Comparison of ENCODE assay signal across 8 cellular contexts in the genomic region with DNA sequence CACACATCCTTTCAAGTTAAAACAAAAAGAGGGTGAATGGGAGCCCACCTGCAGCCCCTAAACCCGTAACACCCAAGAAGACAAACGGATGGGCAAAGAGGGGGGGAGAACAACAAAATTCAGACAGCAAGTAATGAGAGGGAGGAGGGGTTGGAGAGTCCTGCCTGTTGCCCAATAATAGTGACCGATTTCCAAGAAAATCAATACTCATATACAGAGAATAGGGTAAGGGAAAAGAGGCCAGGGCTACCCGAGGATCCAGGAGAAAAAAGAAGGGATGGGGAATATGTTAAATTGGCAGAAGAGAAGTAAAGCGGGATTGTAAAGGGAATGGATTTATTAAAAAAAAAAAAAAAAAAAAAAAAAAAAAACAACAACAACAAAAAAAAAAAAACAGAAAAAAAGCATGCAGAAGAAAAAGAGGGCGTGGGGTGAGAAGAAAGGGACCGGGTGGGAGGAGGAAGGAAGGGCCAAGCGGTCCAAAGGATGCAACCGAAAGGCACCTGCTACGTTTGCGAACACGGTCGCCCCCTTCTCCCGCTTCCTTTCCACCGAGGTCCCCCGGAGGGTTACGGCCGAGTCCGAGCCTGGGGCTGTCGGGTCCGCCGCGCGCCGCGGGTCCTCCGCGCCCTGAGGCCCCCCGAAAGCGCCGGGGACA. TPM values are rescaled to one million over a fixed set of nuclear protein-coding genes. Genes with fewer than 3 reads are reported as not detected.
DNase-seq lines count a peak whose midpoint lies in the region; TF ChIP-seq lines count a peak whose summit lies in the region.

No MANE protein-coding gene starts in this region.

- DNase-seq in endodermal cell (no peak), osteocyte (ENCODE audit: extremely low spot score, unreplicated experiment) (no peak), NCI-H1417 treated with DMSO at 0.1 percent for 48 hours (lab: John Stamatoyannopoulos, UW) (no peak), OCI-M1 (lab: John Stamatoyannopoulos, UW) (no peak), iPS-NIHi11 (ENCODE audit: low spot score) (no peak)
- no peak for DNase-seq in stimulated activated CD4-positive, alpha-beta T cell treated with anti-CD3 and anti-CD28 coated beads, Interleukin-4, amount 100 ng/mL, for 24 hours

- H3K4me3 Mint-ChIP-seq in endodermal cell, result peak overlapping the region; percentile 65
- peak overlapping the region; percentile 70 for H3K4me3 Mint-ChIP-seq in osteocyte (ENCODE audit: unreplicated experiment)

- H3K27me3 ChIP-seq in HUES6 (ENCODE audit: control insufficient read depth, insufficient read depth, low read length), result peaks cover 44% of the 10 kb centered on the region
- H3K27me3 ChIP-seq in endodermal cell (ENCODE audit: control insufficient read depth, insufficient read depth, low read length, poor library complexity, severe bottlenecking), result peaks cover 49% of the 10 kb centered on the region

- H3K4me1 Mint-ChIP-seq in endodermal cell (peaks cover 3% of the 10 kb centered on the region), osteocyte (ENCODE audit: unreplicated experiment) (peaks cover 14% of the 10 kb centered on the region)

- H3K9me3 Mint-ChIP-seq in endodermal cell, result no peaks in the 10 kb centered on the region
- no peaks in the 10 kb centered on the region for H3K9me3 Mint-ChIP-seq in osteocyte (ENCODE audit: unreplicated experiment)

- peaks cover 52% of the 10 kb centered on the region for H3K27me3 Mint-ChIP-seq in endodermal cell (ENCODE audit: insufficient read depth)
- peaks cover 48% of the 10 kb centered on the region for H3K27me3 Mint-ChIP-seq in osteocyte (ENCODE audit: unreplicated experiment)

- H3K9me3 ChIP-seq in HUES6 (ENCODE audit: control insufficient read depth, insufficient read depth, low read depth, low read length), result no peaks in the 10 kb centered on the region
- H3K9me3 ChIP-seq in endodermal cell (ENCODE audit: control insufficient read depth, low read length), result no peaks in the 10 kb centered on the region

- H3K36me3 ChIP-seq in HUES6 (ENCODE audit: control insufficient read depth, insufficient read depth, low read length), result no peaks in the 10 kb centered on the region
- no peaks in the 10 kb centered on the region for H3K36me3 ChIP-seq in endodermal cell (ENCODE audit: control insufficient read depth, insufficient read depth, low read length)

- WGBS in endodermal cell (ENCODE audit: insufficient coverage in 1 of 2, insufficient read length in 1 of 2), 2 experiments, result 6 to 9% methylated on average over 12 to 28 of the region's 31 CpGs

- H3K27ac Mint-ChIP-seq in endodermal cell (no peak overlapping the region), osteocyte (ENCODE audit: unreplicated experiment) (no peak overlapping the region)

- H3K4me3 ChIP-seq in GM08714 (ENCODE audit: low read length) (peak overlapping the region; percentile 24; the same call in 1 of the 2 replicates), HUES6 (ENCODE audit: low read depth, low read length) (peak overlapping the region; percentile 77), endodermal cell (ENCODE audit: low read length) (peak overlapping the region; percentile 68)

- TF ChIP-seq CTCF in endodermal cell (conservative IDR thresholded peaks at IDR 0.05) (no peak), osteocyte (IDR thresholded peaks at IDR 0.05) (no peak)

- 0 out of 2 replicates have a peak, but pooled peaks cover 6% of the 10 kb centered on the region for H3K4me1 ChIP-seq in HUES6 (ENCODE audit: control insufficient read depth, insufficient read depth, low read length)
- peaks cover 3% of the 10 kb centered on the region for H3K4me1 ChIP-seq in endodermal cell (ENCODE audit: control insufficient read depth, insufficient read depth, low read length)

- no peak overlapping the region for H3K27ac ChIP-seq in HUES6 (ENCODE audit: low read depth, low read length)
- no peak overlapping the region for H3K27ac ChIP-seq in endodermal cell (ENCODE audit: low read depth, low read length)

- H3K36me3 Mint-ChIP-seq in endodermal cell (ENCODE audit: low read depth) (no peaks in the 10 kb centered on the region), osteocyte (ENCODE audit: unreplicated experiment) (no peaks in the 10 kb centered on the region)

- H3K9ac ChIP-seq in HUES6 (ENCODE audit: low read length) (no peak overlapping the region), endodermal cell (ENCODE audit: extremely low read depth, low read length, poor library complexity, severe bottlenecking) (no peak overlapping the region)

RNA-seq across cellular contexts. Expression of a gene that starts 0.9 kb away (rescaled TPM):
- total RNA-seq in endodermal cell, result under 1 TPM in 1 of 2 donors, not detected in 1; 0.09 TPM
- polyA plus RNA-seq in endodermal cell (2013, experiment 1 of 2), result 0.43 TPM
- 0.29 TPM for polyA plus RNA-seq in endodermal cell (2013, experiment 2 of 2)
- total RNA-seq in osteocyte, result 0.13 TPM in 1 of 2 replicates, not detected in the other

Comparison
In these comparisons a context has a peak if more than half of its experiments do, and no peak if none do; other contexts are left out.
1. H3K4me3 ChIP-seq: peak in every context shown above with its lines; median percentile 77 in HUES6; 68 in endodermal cell; 24 in GM08714.